Comparison of ENCODE assay signal across 23 cellular contexts in genomic region chr5:60076746-60077145, GRCh38.
"Had no signal": no experiment of that assay in that cellular context is flagged by ENCODE, and none has a peak within 500 bp of the region (broad histone marks: within the 10 kb centered on the region; RNA-seq: fewer than 3 reads in every experiment).

No MANE protein-coding gene starts in this region.

- H3K36me3 ChIP-seq: esophagus squamous epithelium, gastroesophageal sphincter, left lung, neutrophil, right atrium auricular region, sigmoid colon, stomach, thoracic aorta, transverse colon had no signal

- H3K4me3 Mint-ChIP-seq: dendritic cell treated with granulocyte-macrophage colony-stimulating factor and Interleukin-4, amounts not matched to agents 40 ng/mL and 50 ng/mL, for 4 days; effector memory CD8-positive, alpha-beta T cell; nephron progenitor cell had no signal

- DNase-seq: effector memory CD8-positive, alpha-beta T cell; esophagus squamous epithelium; foreskin fibroblast; glutamatergic neuron; islet precursor cell; mesenchymal stem cell; midbrain; nephron progenitor cell; stimulated activated CD4-positive, alpha-beta T cell treated with anti-CD3 and anti-CD28 coated beads, Interleukin-2, amount 100 ng/mL, for 24 hours; stimulated activated CD4-positive, alpha-beta T cell treated with anti-CD3 and anti-CD28 coated beads, Interleukin-4, amount 100 ng/mL, for 4 hours; stimulated activated naive CD4-positive, alpha-beta T cell; stomach; substantia nigra; transverse colon had no signal

- ATAC-seq: effector memory CD8-positive, alpha-beta T cell; gastroesophageal sphincter; left lung had no signal

- H3K4me1 Mint-ChIP-seq: nephron progenitor cell had no signal

- H3K4me1 ChIP-seq: esophagus squamous epithelium, gastroesophageal sphincter, left lung, right atrium auricular region, sigmoid colon, stomach, transverse colon had no signal

- H3K27ac ChIP-seq: esophagus squamous epithelium, gastroesophageal sphincter, left lung, neutrophil, right atrium auricular region, sigmoid colon, skin epidermis, stomach, thoracic aorta, transverse colon had no signal

- H3K27ac Mint-ChIP-seq: dendritic cell treated with granulocyte-macrophage colony-stimulating factor and Interleukin-4, amounts not matched to agents 40 ng/mL and 50 ng/mL, for 4 days; effector memory CD8-positive, alpha-beta T cell; nephron progenitor cell had no signal

- H3K9me3 ChIP-seq: gastroesophageal sphincter, neutrophil had no signal

- H3K27me3 Mint-ChIP-seq: dendritic cell treated with granulocyte-macrophage colony-stimulating factor and Interleukin-4, amounts not matched to agents 40 ng/mL and 50 ng/mL, for 4 days; effector memory CD8-positive, alpha-beta T cell had no signal

- H3K27me3 ChIP-seq: esophagus squamous epithelium, gastroesophageal sphincter, left lung, neutrophil, right atrium auricular region, sigmoid colon, stomach, transverse colon had no signal

- H3K4me3 ChIP-seq: esophagus squamous epithelium, gastroesophageal sphincter, left lung, lung, right atrium auricular region, sigmoid colon, skin epidermis, stomach, thoracic aorta, transverse colon had no signal
